In genomic region chr2:99377879-99378278, GRCh38 we compare ENCODE assay signal across 38 cellular contexts. TPM values are rescaled to one million over a fixed set of nuclear protein-coding genes. Genes with fewer than 3 reads are reported as not detected.
DNase-seq lines count a peak whose midpoint lies in the region; ATAC-seq, FAIRE-seq and TF ChIP-seq lines count a peak whose summit lies in the region.
"Had no signal": no experiment of that assay in that cellular context is flagged by ENCODE, and none has a peak within 500 bp of the region (broad histone marks: within the 10 kb centered on the region; RNA-seq: fewer than 3 reads in every experiment).

No MANE protein-coding gene starts in this region.

- H3K27ac ChIP-seq in OCI-LY3 (ENCODE audit: low read length) (peak overlapping the region; percentile 16; the same call in 1 of the 2 replicates), small intestine (ENCODE audit: low read depth in 1 of 2, low read length in 1 of 2) (no peak overlapping the region), right atrium auricular region (no peak overlapping the region)
- H3K27ac ChIP-seq: ascending aorta, cardiac muscle cell, colonic mucosa, epithelial cell of prostate, right lobe of liver, SJCRH30, transverse colon, VCaP had no signal

- H2AFZ ChIP-seq in OCI-LY3 (ENCODE audit: low read depth, low read length) = no peak overlapping the region

- TF ChIP-seq CTCF in OCI-LY3 (IDR thresholded peaks at IDR 0.05; ENCODE audit: low read depth, low read length) (no peak), right atrium auricular region (IDR thresholded peaks at IDR 0.05) (no peak)

- FAIRE-seq in GM19239 (lab: Jason Lieb, UNC) (peak; percentile 76), small intestine (lab: Jason Lieb, UNC) (peak; percentile 5)
- FAIRE-seq: GM12891 had no signal

- no peak for DNase-seq in activated T-cell treated with anti-CD3 and anti-CD28 coated beads, Interleukin-2, amount 50 U/mL, for 24 hours
- no peak for DNase-seq in activated T-cell treated with anti-CD3 and anti-CD28 coated beads, Interleukin-2, amount 50 U/mL, for 1 hour
- no peak for DNase-seq in GM19239 (ENCODE audit: insufficient read length, low spot score)
- no peak for DNase-seq in small intestine
- no peak for DNase-seq in right atrium auricular region (ENCODE audit: low spot score)
- DNase-seq in effector memory CD8-positive, alpha-beta T cell = no peak
- DNase-seq in NCI-H82 treated with DMSO at 0.1 percent for 48 hours (lab: John Stamatoyannopoulos, UW; ENCODE audit: unreplicated experiment) = no peak
- DNase-seq: activated CD4-positive, alpha-beta T cell treated with anti-CD3 and anti-CD28 coated beads, Interleukin-2, amount 50 U/mL, for 4 hours; activated naive CD4-positive, alpha-beta T cell treated with anti-CD3 and anti-CD28 coated beads, Interleukin-2, amount 10 ng/mL, durations not matched to agents 7 days and 5 days; BE2C; colonic mucosa; effector CD8-positive, alpha-beta T cell; EL; HCEC 1CT; hippocampal formation; left cardiac atrium; naive thymus-derived CD4-positive, alpha-beta T cell; NCI-H1092; NCI-H187; NCI-H82; nucleus accumbens; right lobe of liver; RPMI8226; SJCRH30; stimulated activated CD4-positive, alpha-beta T cell treated with anti-CD3 and anti-CD28 coated beads, Interleukin-12 subunit alpha, Interleukin-12 subunit beta, amount 100 ng/mL, for 4 hours; stimulated activated CD4-positive, alpha-beta T cell treated with anti-CD3 and anti-CD28 coated beads, Interleukin-2, amount 100 ng/mL, for 48 hours; SW 1271; T-helper 9 cell; transverse colon had no signal

- peaks cover 41% of the 10 kb centered on the region for H3K4me1 Mint-ChIP-seq in activated T-cell treated with anti-CD3 and anti-CD28 coated beads, Interleukin-2, amount 50 U/mL, for 24 hours (ENCODE audit: low read depth)
- H3K4me1 Mint-ChIP-seq in effector memory CD8-positive, alpha-beta T cell (ENCODE audit: low read depth in 2 of 2) = no peaks in the 10 kb centered on the region

- H3K27me3 Mint-ChIP-seq in activated T-cell treated with anti-CD3 and anti-CD28 coated beads, Interleukin-2, amount 50 U/mL, for 24 hours = no peaks in the 10 kb centered on the region
- no peaks in the 10 kb centered on the region for H3K27me3 Mint-ChIP-seq in effector memory CD8-positive, alpha-beta T cell
- H3K27me3 Mint-ChIP-seq: activated naive CD4-positive, alpha-beta T cell treated with anti-CD3 and anti-CD28 coated beads, Interleukin-2, amount 10 ng/mL, durations not matched to agents 7 days and 5 days; IgD-negative memory B cell; naive thymus-derived CD4-positive, alpha-beta T cell; progenitor cell of endocrine pancreas had no signal

- ATAC-seq in effector memory CD8-positive, alpha-beta T cell (replicated peaks) = no peak
- ATAC-seq: left cardiac atrium; naive thymus-derived CD4-positive, alpha-beta T cell; right lobe of liver had no signal

- no peaks in the 10 kb centered on the region for H3K79me2 ChIP-seq in OCI-LY3 (ENCODE audit: low read length)

- H3K36me3 ChIP-seq in OCI-LY3 (replicated peaks; ENCODE audit: low read depth, low read length) = peaks cover 60% of the 10 kb centered on the region
- H3K36me3 ChIP-seq in small intestine (ENCODE audit: control insufficient read depth in 2 of 2, insufficient read depth in 2 of 2, low read length in 2 of 2) = peaks cover 4 to 8% of the 10 kb centered on the region in 2 donors
- peaks cover 69% of the 10 kb centered on the region for H3K36me3 ChIP-seq in right atrium auricular region

- H3K4me3 Mint-ChIP-seq in activated T-cell treated with anti-CD3 and anti-CD28 coated beads, Interleukin-2, amount 50 U/mL, for 24 hours = no peak overlapping the region
- no peak overlapping the region for H3K4me3 Mint-ChIP-seq in effector memory CD8-positive, alpha-beta T cell
- H3K4me3 Mint-ChIP-seq: activated naive CD4-positive, alpha-beta T cell treated with anti-CD3 and anti-CD28 coated beads, Interleukin-2, amount 10 ng/mL, durations not matched to agents 7 days and 5 days; naive thymus-derived CD4-positive, alpha-beta T cell had no signal

- H3K27me3 ChIP-seq in OCI-LY3 (ENCODE audit: low read depth, low read length) (no peaks in the 10 kb centered on the region), small intestine (ENCODE audit: control insufficient read depth in 2 of 2, insufficient read depth in 2 of 2, low read length in 2 of 2) (no peaks in the 10 kb centered on the region), right atrium auricular region (no peaks in the 10 kb centered on the region)
- H3K27me3 ChIP-seq: ascending aorta, BE2C, cardiac muscle cell, colonic mucosa, right lobe of liver, SJCRH30, transverse colon had no signal

- H3K4me3 ChIP-seq in OCI-LY3 (ENCODE audit: low read length) = no peak overlapping the region
- no peak overlapping the region for H3K4me3 ChIP-seq in small intestine (ENCODE audit: low read depth in 1 of 2, low read length in 2 of 2)
- no peak overlapping the region for H3K4me3 ChIP-seq in right atrium auricular region
- H3K4me3 ChIP-seq: ascending aorta, cardiac muscle cell, colonic mucosa, lung, right lobe of liver, SJCRH30, transverse colon had no signal

- no peaks in the 10 kb centered on the region; the same call in 1 of the 2 replicates for H3K9me3 ChIP-seq in OCI-LY3 (ENCODE audit: insufficient read depth, low read length)
- no peaks in the 10 kb centered on the region for H3K9me3 ChIP-seq in small intestine (ENCODE audit: control insufficient read depth, low read depth)
- peaks cover 0 to 5% of the 10 kb centered on the region in 2 donors for H3K9me3 ChIP-seq in right atrium auricular region
- H3K9me3 ChIP-seq: BE2C, colonic mucosa, right lobe of liver, SJCRH30, transverse colon had no signal

- no peak overlapping the region for H3K9ac ChIP-seq in OCI-LY3 (ENCODE audit: low read length)

- H3K36me3 Mint-ChIP-seq in activated T-cell treated with anti-CD3 and anti-CD28 coated beads, Interleukin-2, amount 50 U/mL, for 24 hours (ENCODE audit: low read depth) = peaks cover 96% of the 10 kb centered on the region
- H3K36me3 Mint-ChIP-seq in effector memory CD8-positive, alpha-beta T cell (ENCODE audit: insufficient read depth) = peaks cover 62% of the 10 kb centered on the region

- H3K9me3 Mint-ChIP-seq in activated T-cell treated with anti-CD3 and anti-CD28 coated beads, Interleukin-2, amount 50 U/mL, for 24 hours = peaks cover 6% of the 10 kb centered on the region
- no peaks in the 10 kb centered on the region for H3K9me3 Mint-ChIP-seq in effector memory CD8-positive, alpha-beta T cell

- 73 to 87% (median 81%) methylated on average over 1 of the region's 1 CpG for WGBS in small intestine, 3 donors

- H3K27ac Mint-ChIP-seq in activated T-cell treated with anti-CD3 and anti-CD28 coated beads, Interleukin-2, amount 50 U/mL, for 24 hours = peak overlapping the region; percentile 90
- peak overlapping the region in 1 of 2 donors; percentile 26 for H3K27ac Mint-ChIP-seq in effector memory CD8-positive, alpha-beta T cell
- H3K27ac Mint-ChIP-seq: activated naive CD4-positive, alpha-beta T cell treated with anti-CD3 and anti-CD28 coated beads, Interleukin-2, amount 10 ng/mL, durations not matched to agents 7 days and 5 days; IgD-negative memory B cell; progenitor cell of endocrine pancreas had no signal

- H4K20me1 ChIP-seq in OCI-LY3 (ENCODE audit: insufficient read depth, low read length) = 0 out of 2 replicates have a peak, but pooled peaks cover 6% of the 10 kb centered on the region

- H3K4me2 ChIP-seq in OCI-LY3 (ENCODE audit: low read length) = peak overlapping the region; percentile 9; the same call in 1 of the 2 replicates

- H3K4me1 ChIP-seq in OCI-LY3 (ENCODE audit: low read length) (peaks cover 24% of the 10 kb centered on the region), small intestine (ENCODE audit: control insufficient read depth in 2 of 2, insufficient read depth in 1 of 2, low read depth in 1 of 2, low read length in 1 of 2) (no peaks in the 10 kb centered on the region), right atrium auricular region (no peaks in the 10 kb centered on the region)
- H3K4me1 ChIP-seq: ascending aorta, BE2C, colonic mucosa, SJCRH30, transverse colon had no signal

RNA-seq across cellular contexts. Expression of gene EIF5B, which starts 40.7 kb away (rescaled TPM):
- polyA plus RNA-seq in small intestine = 10 to 100 TPM; 21.0 to 38.6 (median 25.5) TPM
- 10 to 100 TPM; 50.7 to 81.0 TPM for total RNA-seq in right atrium auricular region

RNA-seq across cellular contexts. Expression of gene TXNDC9, which starts 41.7 kb away (rescaled TPM):
- polyA plus RNA-seq in small intestine = 10 to 100 TPM; 25.9 to 34.0 (median 33.3) TPM
- total RNA-seq in right atrium auricular region = 10 to 100 TPM; 21.4 to 28.9 TPM
